ENCODE assay signal across 8 cellular contexts in genomic region chr14:73759714-73760597, GRCh38. TPM values are rescaled to one million over a fixed set of nuclear protein-coding genes. Genes with fewer than 3 reads are reported as not detected.
DNase-seq lines count a peak whose midpoint lies in the region; ATAC-seq and TF ChIP-seq lines count a peak whose summit lies in the region.

No MANE protein-coding gene starts in this region.

- H3K9me3 ChIP-seq in HUES6 (ENCODE audit: control insufficient read depth, insufficient read depth, low read depth, low read length) = no peaks in the 10 kb centered on the region
- H3K9me3 ChIP-seq in NT2/D1 (ENCODE audit: insufficient read depth, low read length) = no peaks in the 10 kb centered on the region
- H3K9me3 ChIP-seq in endocrine pancreas (ENCODE audit: control insufficient read depth, low read length) = no peaks in the 10 kb centered on the region

- peak overlapping the region; percentile 99 for H3K27ac Mint-ChIP-seq in mesothelial cell of epicardium

- H3K27me3 ChIP-seq in HUES6 (ENCODE audit: control insufficient read depth, insufficient read depth, low read length) (peaks cover 15% of the 10 kb centered on the region), NT2/D1 (ENCODE audit: insufficient read depth, insufficient read length) (peaks cover 18% of the 10 kb centered on the region), endocrine pancreas (ENCODE audit: control insufficient read depth, insufficient read depth, low read length) (no peaks in the 10 kb centered on the region)

- H3K4me3 Mint-ChIP-seq in mesothelial cell of epicardium = peak overlapping the region; percentile 81

- H3K9me3 Mint-ChIP-seq in mesothelial cell of epicardium = no peaks in the 10 kb centered on the region

- no peaks in the 10 kb centered on the region for H3K36me3 Mint-ChIP-seq in mesothelial cell of epicardium

- H3K27me3 Mint-ChIP-seq in mesothelial cell of epicardium (ENCODE audit: low read depth) = no peaks in the 10 kb centered on the region

- H3K4me3 ChIP-seq in HUES6 (ENCODE audit: low read depth, low read length) (peak overlapping the region; percentile 89), NT2/D1 (ENCODE audit: insufficient read length, low read depth) (peak overlapping the region; percentile 64), endocrine pancreas (ENCODE audit: control insufficient read depth, insufficient read depth, low read length) (peak overlapping the region; percentile 52)

- H3K36me3 ChIP-seq in HUES6 (ENCODE audit: control insufficient read depth, insufficient read depth, low read length) (no peaks in the 10 kb centered on the region), NT2/D1 (ENCODE audit: insufficient read depth, insufficient read length, low read length) (no peaks in the 10 kb centered on the region), endocrine pancreas (ENCODE audit: control insufficient read depth, insufficient read depth, low read length) (no peaks in the 10 kb centered on the region)

- peak; percentile 89 for DNase-seq in DMS 273 treated with DMSO at 0.1 percent for 48 hours (lab: John Stamatoyannopoulos, UW)
- DNase-seq in NT2/D1 (ENCODE audit: low read depth, low spot score) = peak; percentile 83
- DNase-seq in activated CD8-positive, alpha-beta memory T cell treated with anti-CD3 and anti-CD28 coated beads, Interleukin-2, amount 50 U/mL, for 24 hours (ENCODE audit: extremely low read depth) = peak; percentile 92
- DNase-seq in mesothelial cell of epicardium (ENCODE audit: low spot score in 2 of 2, unreplicated experiment in 2 of 2) = peak; percentile 92 to 96
- DNase-seq in stimulated activated CD8-positive, alpha-beta memory T cell treated with anti-CD3 and anti-CD28 coated beads, Interleukin-15, amount 100 ng/mL, for 24 hours (ENCODE audit: low read depth) = peak; percentile 93

- no peak for TF ChIP-seq CTCF in mesothelial cell of epicardium (IDR thresholded peaks at IDR 0.05; ENCODE audit: unreplicated experiment)

- H3K9ac ChIP-seq in HUES6 (ENCODE audit: low read length) = peak overlapping the region; percentile 87
- peak overlapping the region; percentile 76 for H3K9ac ChIP-seq in NT2/D1 (ENCODE audit: insufficient read length, low read depth)
- peak overlapping the region; percentile 20 for H3K9ac ChIP-seq in endocrine pancreas (ENCODE audit: control insufficient read depth, insufficient read depth, low read length)

- peak; percentile 45 for ATAC-seq in GM21447 (IDR thresholded peaks at IDR 0.05; ENCODE audit: unreplicated experiment)

- peak overlapping the region; percentile 84; the same call in 1 of the 2 replicates for H3K27ac ChIP-seq in HUES6 (ENCODE audit: low read depth, low read length)

- peaks cover 65% of the 10 kb centered on the region for H3K4me1 ChIP-seq in HUES6 (ENCODE audit: control insufficient read depth, insufficient read depth, low read length)
- peaks cover 10% of the 10 kb centered on the region for H3K4me1 ChIP-seq in NT2/D1 (ENCODE audit: insufficient read depth, insufficient read length)
- no peaks in the 10 kb centered on the region for H3K4me1 ChIP-seq in endocrine pancreas (ENCODE audit: control insufficient read depth, insufficient read depth, low read length)

- peaks cover 75% of the 10 kb centered on the region for H3K4me1 Mint-ChIP-seq in mesothelial cell of epicardium

RNA-seq across cellular contexts. Expression of gene PNMA1, which starts 45.8 kb away (rescaled TPM):
- 46.4 to 48.6 TPM (median 47.7 TPM) in 3 replicates for total RNA-seq in mesothelial cell of epicardium

Comparison
In these comparisons a context has a peak if more than half of its experiments do, and no peak if none do; other contexts are left out.
1. Peak in every context shown above with its lines: DNase-seq, ATAC-seq, H3K4me3 ChIP-seq and H3K27ac ChIP-seq.
2. H3K9ac ChIP-seq: peak in every context shown above with its lines; median percentile 87 in HUES6; 76 in NT2/D1; 20 in endocrine pancreas.